ENCODE assay signal across 10 cellular contexts in the genomic region with DNA sequence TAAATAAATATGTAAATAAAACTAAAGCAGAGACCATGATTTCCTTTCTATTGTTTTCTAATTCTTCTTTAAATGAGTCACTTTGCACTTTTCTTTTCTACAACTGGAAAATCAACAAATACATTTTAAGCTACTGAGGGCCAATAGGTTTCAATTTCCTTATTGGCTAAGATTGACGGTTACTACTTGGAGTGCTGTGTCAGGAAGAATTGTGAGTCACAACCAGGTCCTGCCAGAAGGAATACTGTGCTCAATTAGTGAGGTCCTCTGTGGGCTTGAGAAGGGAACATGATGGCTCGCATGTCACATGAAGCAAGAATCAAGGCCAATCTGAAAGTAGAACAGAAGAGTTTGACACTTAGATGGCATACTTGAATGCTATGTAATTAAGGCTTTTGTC.
A peak's percentile ranks its signal among the peaks of the same experiment; 100 is the strongest.
DNase-seq lines count a peak whose midpoint lies in the region; ATAC-seq and TF ChIP-seq lines count a peak whose summit lies in the region.
"Had no signal": no experiment of that assay in that cellular context is flagged by ENCODE, and none has a peak within 500 bp of the region (broad histone marks: within the 10 kb centered on the region; RNA-seq: fewer than 3 reads in every experiment).

No MANE protein-coding gene starts in this region.

- H3K79me2 ChIP-seq in HCT116 (ENCODE audit: insufficient read depth, low read length) = no peaks in the 10 kb centered on the region

- no peaks in the 10 kb centered on the region for H4K20me1 ChIP-seq in HCT116 (ENCODE audit: insufficient read depth)

- CTCF ChIA-PET in HCT116 (lab: Charles Lee) = no interaction called here

- no TSS peak for BruUV-seq in HCT116 (replicated peaks; lab: Mats Ljungman, UMichigan)

- H3K27me3 ChIP-seq in HCT116 (ENCODE audit: insufficient read depth, low read length) (no peaks in the 10 kb centered on the region), left ventricle myocardium inferior (ENCODE audit: low read depth) (no peaks in the 10 kb centered on the region)

- no peaks in the 10 kb centered on the region for H3K9me3 ChIP-seq in HCT116 (ENCODE audit: control insufficient read depth in 1 of 2, insufficient read depth in 1 of 2, low read depth in 1 of 2, low read length in 2 of 2)
- H3K9me3 ChIP-seq in left ventricle myocardium inferior (replicated peaks) = no peaks in the 10 kb centered on the region
- H3K9me3 ChIP-seq: HAP-1 had no signal

- peak overlapping the region; percentile 75 for H2AFZ ChIP-seq in HCT116 (ENCODE audit: low read depth, low read length, poor library complexity, severe bottlenecking)

- H3K27ac ChIP-seq in HCT116 (ENCODE audit: low read depth, low read length) (no peak overlapping the region), left ventricle myocardium inferior (replicated peaks) (peak overlapping the region; percentile 55)

- peak overlapping the region; percentile 5; the same call in 1 of the 2 replicates for H3K4me2 ChIP-seq in HCT116 (ENCODE audit: low read length)

- RAD21 ChIA-PET in HCT116 (lab: Charles Lee; ENCODE audit: low non-redundant PET in 1 of 2, low total read pairs in 2 of 2, uncharacterized antibody in 2 of 2, unreplicated experiment in 2 of 2) = no interaction called here

- no peak for TF ChIP-seq RAD21 in HCT116 (IDR thresholded peaks at IDR 0.05; ENCODE audit: low read depth)

- ATAC-seq in HCT116 = peak; percentile 58; the same call in 1 of the 2 replicates

- H3K9ac ChIP-seq in HCT116 (ENCODE audit: low read length) = no peak overlapping the region

- DNase-seq in HCT116 (ENCODE audit: low read depth, low spot score) (no peak), astrocyte of the hippocampus (ENCODE audit: low read depth, low spot score) (peak; percentile 70), left ventricle myocardium inferior (no peak), stromal cell of bone marrow (ENCODE audit: low read depth) (peak; percentile 78), NCI-H128 (lab: John Stamatoyannopoulos, UW; ENCODE audit: unreplicated experiment) (no peak), AML-193 (lab: John Stamatoyannopoulos, UW) (no peak), NCI-H82 treated with DMSO at 0.1 percent for 48 hours (lab: John Stamatoyannopoulos, UW; ENCODE audit: unreplicated experiment) (no peak)
- no peak for DNase-seq in activated CD4-positive, CD25-positive, alpha-beta regulatory T cell treated with anti-CD3 and anti-CD28 coated beads, Interleukin-2, amount 50 U/mL, for 72 hours
- DNase-seq: posterior cingulate gyrus had no signal

- POLR2A ChIA-PET in HCT116 (lab: Charles Lee) = no interaction called here

- no peak for TF ChIP-seq POLR2A in HCT116 (IDR thresholded peaks at IDR 0.05; ENCODE audit: borderline replicate concordance, extremely low read depth, insufficient read depth, insufficient read length)

- intact Hi-C loops in HCT116 (cut with micrococcal nuclease) = no loop called here
- intact Hi-C loops in left ventricle myocardium inferior (cut with micrococcal nuclease) = no loop called here

- H3K36me3 ChIP-seq in HCT116 (ENCODE audit: control insufficient read depth in 1 of 2, insufficient read depth in 2 of 2, low read length in 2 of 2) (no peaks in the 10 kb centered on the region), left ventricle myocardium inferior (no peaks in the 10 kb centered on the region)
- H3K36me3 ChIP-seq: HAP-1 had no signal

- H3K4me1 ChIP-seq in HCT116 (ENCODE audit: control insufficient read depth in 1 of 2, insufficient read depth in 2 of 2, low read length in 2 of 2) = peaks cover 0 to 40% of the 10 kb centered on the region in 2 experiments; a peak in 3 of 4 replicates
- H3K4me1 ChIP-seq in left ventricle myocardium inferior = peaks cover 17% of the 10 kb centered on the region
- H3K4me1 ChIP-seq: HAP-1 had no signal

- TF ChIP-seq CTCF in HCT116 (IDR thresholded peaks at IDR 0.05 in 2 of 3, conservative IDR thresholded peaks at IDR 0.05 in 1 of 3; ENCODE audit: borderline replicate concordance in 1 of 3, insufficient read depth in 1 of 3, low read depth in 2 of 3, low read length in 2 of 3) = no peak
- no peak for TF ChIP-seq CTCF in left ventricle myocardium inferior (IDR thresholded peaks at IDR 0.05; ENCODE audit: borderline replicate concordance)

- H3K4me3 ChIP-seq in HCT116 (replicated peaks in 1 of 2; ENCODE audit: low read depth in 1 of 2, low read length in 2 of 2) (no peak overlapping the region), left ventricle myocardium inferior (no peak overlapping the region)
- H3K4me3 ChIP-seq: HAP-1 had no signal

- no peaks in the 10 kb centered on the region for H3K9me2 ChIP-seq in HCT116 (ENCODE audit: insufficient read depth)

TF ChIP-seq in HCT116, 20 proteins besides CTCF, POLR2A, EP300 and RAD21:
- no peak for TF ChIP-seq POLR2AphosphoS5 (IDR thresholded peaks at IDR 0.05; ENCODE audit: low read depth, low read length)
- no peak for TF ChIP-seq EGR1 (IDR thresholded peaks at IDR 0.05; ENCODE audit: low read depth)
- no peak for TF ChIP-seq JUND (IDR thresholded peaks at IDR 0.05)
- TF ChIP-seq, protein P1, sequence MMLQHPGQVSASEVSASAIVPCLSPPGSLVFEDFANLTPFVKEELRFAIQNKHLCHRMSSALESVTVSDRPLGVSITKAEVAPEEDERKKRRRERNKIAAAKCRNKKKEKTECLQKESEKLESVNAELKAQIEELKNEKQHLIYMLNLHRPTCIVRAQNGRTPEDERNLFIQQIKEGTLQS (IDR thresholded peaks at IDR 0.05) = no peak
- no peak for TF ChIP-seq EZH2 (IDR thresholded peaks at IDR 0.05)
- TF ChIP-seq FOSL1 (IDR thresholded peaks at IDR 0.05; ENCODE audit: low read depth) = no peak
- TF ChIP-seq SP1 (IDR thresholded peaks at IDR 0.05; ENCODE audit: low read depth) = no peak
- no peak for TF ChIP-seq CBX3 (IDR thresholded peaks at IDR 0.05; ENCODE audit: low read depth)
- TF ChIP-seq, protein P2, sequence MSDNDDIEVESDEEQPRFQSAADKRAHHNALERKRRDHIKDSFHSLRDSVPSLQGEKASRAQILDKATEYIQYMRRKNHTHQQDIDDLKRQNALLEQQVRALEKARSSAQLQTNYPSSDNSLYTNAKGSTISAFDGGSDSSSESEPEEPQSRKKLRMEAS (IDR thresholded peaks at IDR 0.05) = no peak
- TF ChIP-seq, protein P3, sequence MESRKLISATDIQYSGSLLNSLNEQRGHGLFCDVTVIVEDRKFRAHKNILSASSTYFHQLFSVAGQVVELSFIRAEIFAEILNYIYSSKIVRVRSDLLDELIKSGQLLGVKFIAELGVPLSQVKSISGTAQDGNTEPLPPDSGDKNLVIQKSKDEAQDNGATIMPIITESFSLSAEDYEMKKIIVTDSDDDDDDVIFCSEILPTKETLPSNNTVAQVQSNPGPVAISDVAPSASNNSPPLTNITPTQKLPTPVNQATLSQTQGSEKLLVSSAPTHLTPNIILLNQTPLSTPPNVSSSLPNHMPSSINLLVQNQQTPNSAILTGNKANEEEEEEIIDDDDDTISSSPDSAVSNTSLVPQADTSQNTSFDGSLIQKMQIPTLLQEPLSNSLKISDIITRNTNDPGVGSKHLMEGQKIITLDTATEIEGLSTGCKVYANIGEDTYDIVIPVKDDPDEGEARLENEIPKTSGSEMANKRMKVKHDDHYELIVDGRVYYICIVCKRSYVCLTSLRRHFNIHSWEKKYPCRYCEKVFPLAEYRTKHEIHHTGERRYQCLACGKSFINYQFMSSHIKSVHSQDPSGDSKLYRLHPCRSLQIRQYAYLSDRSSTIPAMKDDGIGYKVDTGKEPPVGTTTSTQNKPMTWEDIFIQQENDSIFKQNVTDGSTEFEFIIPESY (IDR thresholded peaks at IDR 0.05; ENCODE audit: extremely low read depth, insufficient replicate concordance, low read length) = no peak

Comparison
In these comparisons a context has a peak if more than half of its experiments do, and no peak if none do; other contexts are left out.
1. DNase-seq: peak in astrocyte of the hippocampus (single experiment) and stromal cell of bone marrow (single experiment); none in HCT116 (single experiment), left ventricle myocardium inferior (single experiment), activated CD4-positive, CD25-positive, alpha-beta regulatory T cell treated with anti-CD3 and anti-CD28 coated beads, Interleukin-2, amount 50 U/mL, for 72 hours (single experiment), NCI-H128 (single experiment), AML-193 (0 of 2) and NCI-H82 treated with DMSO at 0.1 percent for 48 hours (single experiment).